26 cellular contexts compared by ENCODE assay signal in genomic region chr18:68299906-68300305, GRCh38.
DNase-seq lines count a peak whose midpoint lies in the region; ATAC-seq, FAIRE-seq and TF ChIP-seq lines count a peak whose summit lies in the region.
"Had no signal": no experiment of that assay in that cellular context is flagged by ENCODE, and none has a peak within 500 bp of the region (broad histone marks: within the 10 kb centered on the region; RNA-seq: fewer than 3 reads in every experiment).

No MANE protein-coding gene starts in this region.

- H3K4me2 ChIP-seq in GM23338 (no peak overlapping the region), keratinocyte (ENCODE audit: control insufficient read depth, extremely low read depth, insufficient read depth, low read depth, low read length) (no peak overlapping the region)
- H3K4me2 ChIP-seq: BLaER1 had no signal

- H3K9ac ChIP-seq in keratinocyte (ENCODE audit: control insufficient read depth, extremely low read depth, insufficient read depth, low read length): no peak overlapping the region
- H3K9ac ChIP-seq: BLaER1 had no signal

- H3K36me3 ChIP-seq in GM23338 (ENCODE audit: insufficient read depth) (no peaks in the 10 kb centered on the region), bronchial epithelial cell (ENCODE audit: control insufficient read depth, insufficient read depth, low read length) (no peaks in the 10 kb centered on the region), keratinocyte (ENCODE audit: control insufficient read depth in 2 of 2, extremely low read depth in 1 of 2, insufficient read depth in 2 of 2, low read length in 2 of 2) (no peaks in the 10 kb centered on the region)
- H3K36me3 ChIP-seq: BLaER1, SJSA1 had no signal

- H3K9me3 Mint-ChIP-seq in GM23338 (no peaks in the 10 kb centered on the region), immature natural killer cell (peaks cover 1 to 16% (median 6%) of the 10 kb centered on the region in 6 donors)
- H3K9me3 Mint-ChIP-seq: CD8-positive, alpha-beta T cell; H9 had no signal

- H3K79me2 ChIP-seq in GM23338 (replicated peaks; ENCODE audit: insufficient read depth): no peaks in the 10 kb centered on the region
- H3K79me2 ChIP-seq in keratinocyte (ENCODE audit: control insufficient read depth, insufficient read depth, low read length): no peaks in the 10 kb centered on the region

- H3K4me1 ChIP-seq in GM23338 (ENCODE audit: insufficient read depth) (no peaks in the 10 kb centered on the region), keratinocyte (ENCODE audit: control insufficient read depth, extremely low read depth, insufficient read depth, low read length) (no peaks in the 10 kb centered on the region)
- H3K4me1 ChIP-seq: BLaER1, Caco-2, SJSA1 had no signal

- H3K27ac ChIP-seq in GM23338 (ENCODE audit: low read depth): no peak overlapping the region
- H3K27ac ChIP-seq in keratinocyte (ENCODE audit: control insufficient read depth, insufficient read depth, low read length): no peak overlapping the region
- H3K27ac ChIP-seq: BLaER1, SJSA1 had no signal

- H3K27ac Mint-ChIP-seq in GM23338 (no peak overlapping the region), immature natural killer cell (no peak overlapping the region)
- H3K27ac Mint-ChIP-seq: CD8-positive, alpha-beta T cell had no signal

- DNase-seq in GM23338 (ENCODE audit: low spot score) (no peak), M059J (ENCODE audit: low read depth) (peak; percentile 20), bronchial epithelial cell (ENCODE audit: low read depth) (peak; percentile 62), keratinocyte (ENCODE audit: low read depth, low spot score) (no peak), DMS153 (lab: John Stamatoyannopoulos, UW) (no peak), immature natural killer cell (no peak), NCI-H2107 treated with DMSO at 0.1 percent for 48 hours (lab: John Stamatoyannopoulos, UW; ENCODE audit: unreplicated experiment) (no peak), AML-193 (lab: John Stamatoyannopoulos, UW) (no peak)
- DNase-seq: Caco-2; CD8-positive, alpha-beta T cell; DND-41; H9; KG1; NCI-H1092; NCI-H1417 treated with DMSO at 0.1 percent for 48 hours; NCI-H1694 treated with DMSO at 0.1 percent for 48 hours; NCI-H2081; NCI-H2171; NCI-H226; NCI-H510A; NCI-H69; OCI-M1; Right ventricle myocardium superior had no signal

- H3K9me1 ChIP-seq in keratinocyte (ENCODE audit: control insufficient read depth, extremely low read depth, insufficient read depth, low read length): no peaks in the 10 kb centered on the region

- no peaks in the 10 kb centered on the region for H3F3A ChIP-seq in GM23338 (replicated peaks; ENCODE audit: low read depth)

- H4K20me1 ChIP-seq in GM23338 (replicated peaks; ENCODE audit: insufficient read depth): no peaks in the 10 kb centered on the region
- no peaks in the 10 kb centered on the region for H4K20me1 ChIP-seq in keratinocyte (ENCODE audit: control insufficient read depth, extremely low read depth, insufficient read depth, low read length)
- H4K20me1 ChIP-seq: BLaER1 had no signal

- no peaks in the 10 kb centered on the region for H3K36me3 Mint-ChIP-seq in GM23338 (ENCODE audit: low read depth)
- H3K36me3 Mint-ChIP-seq in immature natural killer cell: no peaks in the 10 kb centered on the region
- H3K36me3 Mint-ChIP-seq: CD8-positive, alpha-beta T cell had no signal

- no peak for TF ChIP-seq CTCF in GM23338 (conservative IDR thresholded peaks at IDR 0.05; ENCODE audit: low read depth in 2 of 2)
- TF ChIP-seq CTCF in bronchial epithelial cell (IDR thresholded peaks at IDR 0.05; ENCODE audit: insufficient read depth, low read length, severe bottlenecking): no peak
- no peak for TF ChIP-seq CTCF in keratinocyte (optimal IDR thresholded peaks at IDR 0.05 in 1 of 3, IDR thresholded peaks at IDR 0.05 in 1 of 3, conservative IDR thresholded peaks at IDR 0.05 in 1 of 3; ENCODE audit: extremely low read depth in 1 of 3, insufficient read depth in 2 of 3, low read length in 3 of 3)

- H3K9me2 ChIP-seq in GM23338 (ENCODE audit: insufficient read depth): no peaks in the 10 kb centered on the region; the same call in 1 of the 2 replicates

- no peak overlapping the region for H3K4me3 Mint-ChIP-seq in GM23338
- H3K4me3 Mint-ChIP-seq in immature natural killer cell: no peak overlapping the region
- H3K4me3 Mint-ChIP-seq: CD8-positive, alpha-beta T cell; H9 had no signal

- no peaks in the 10 kb centered on the region for H3K9me3 ChIP-seq in keratinocyte (ENCODE audit: control insufficient read depth, low read depth, low read length)
- H3K9me3 ChIP-seq: BLaER1, Caco-2, SJSA1 had no signal

- H3K27me3 Mint-ChIP-seq in GM23338 (ENCODE audit: insufficient read depth, low read depth, poor library complexity) (no peaks in the 10 kb centered on the region), immature natural killer cell (ENCODE audit: low read depth in 3 of 3) (peaks cover 0 to 2% (median 1%) of the 10 kb centered on the region in 3 donors)

- H3K27me3 ChIP-seq in GM23338 (ENCODE audit: insufficient read depth) (no peaks in the 10 kb centered on the region), bronchial epithelial cell (ENCODE audit: control insufficient read depth, insufficient read depth, low read length) (no peaks in the 10 kb centered on the region), keratinocyte (ENCODE audit: control insufficient read depth, extremely low read depth, insufficient read depth, low read length) (no peaks in the 10 kb centered on the region)
- H3K27me3 ChIP-seq: BLaER1, SJSA1 had no signal

- H3K4me3 ChIP-seq in GM23338 (no peak overlapping the region), bronchial epithelial cell (ENCODE audit: low read depth, low read length) (no peak overlapping the region), keratinocyte (ENCODE audit: control insufficient read depth in 2 of 3, extremely low read depth in 1 of 3, insufficient read depth in 2 of 3, low read depth in 1 of 3, low read length in 3 of 3) (no peak overlapping the region)
- H3K4me3 ChIP-seq: BLaER1, SJSA1 had no signal

- H3K4me1 Mint-ChIP-seq in GM23338 (no peaks in the 10 kb centered on the region), immature natural killer cell (no peaks in the 10 kb centered on the region)
- H3K4me1 Mint-ChIP-seq: H9 had no signal

- ATAC-seq in GM23338: no peak
- ATAC-seq: CD8-positive, alpha-beta T cell had no signal

- dilution Hi-C loops in keratinocyte (cut with MboI; ENCODE audit: extremely low pct_ligation_motif_present, low sequenced_read_pairs): no loop called here

- FAIRE-seq in bronchial epithelial cell (lab: Jason Lieb, UNC) (no peak), keratinocyte (lab: Jason Lieb, UNC) (peak; percentile 74)
- FAIRE-seq: GM19239 had no signal

- H2AFZ ChIP-seq in GM23338 (peak overlapping the region; percentile 44; the same call in 1 of the 2 replicates), keratinocyte (ENCODE audit: control insufficient read depth, low read length) (no peak overlapping the region)

TF ChIP-seq in GM23338, 12 proteins besides CTCF, POLR2A, EP300 and RAD21:
- TF ChIP-seq JUNB (IDR thresholded peaks at IDR 0.05; ENCODE audit: unreplicated experiment) (no peak), NANOG (IDR thresholded peaks at IDR 0.05; ENCODE audit: borderline replicate concordance) (no peak), EZH2phosphoT487 (IDR thresholded peaks at IDR 0.05; ENCODE audit: unreplicated experiment) (no peak)

Comparison
In these comparisons a context has a peak if more than half of its experiments do, and no peak if none do; other contexts are left out.
1. DNase-seq: peak in M059J (single experiment) and bronchial epithelial cell (single experiment); none in GM23338 (single experiment), keratinocyte (single experiment), DMS153 (single experiment), immature natural killer cell (0 of 3), NCI-H2107 treated with DMSO at 0.1 percent for 48 hours (single experiment) and AML-193 (0 of 2).